1 cellular context compared by ENCODE assay signal in genomic region chr5:534743-535671, GRCh38.
TF ChIP-seq lines count a peak whose summit lies in the region.

No MANE protein-coding gene starts in this region.

TF ChIP-seq in H1, 55 proteins besides CTCF, POLR2A, EP300 and RAD21 (continued from another document):
- TF ChIP-seq, protein P1, sequence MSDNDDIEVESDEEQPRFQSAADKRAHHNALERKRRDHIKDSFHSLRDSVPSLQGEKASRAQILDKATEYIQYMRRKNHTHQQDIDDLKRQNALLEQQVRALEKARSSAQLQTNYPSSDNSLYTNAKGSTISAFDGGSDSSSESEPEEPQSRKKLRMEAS (IDR thresholded peaks at IDR 0.05) = no peak
- TF ChIP-seq TBP (IDR thresholded peaks at IDR 0.05; ENCODE audit: low read depth, low read length) (no peak), CBX8 (IDR thresholded peaks at IDR 0.05; ENCODE audit: borderline replicate concordance, low read depth, low read length) (no peak), YY1 (IDR thresholded peaks at IDR 0.05; ENCODE audit: low read depth, low read length) (no peak), RBBP5 (IDR thresholded peaks at IDR 0.05; ENCODE audit: borderline replicate concordance, low read depth, low read length) (no peak), TEAD4 (IDR thresholded peaks at IDR 0.05; ENCODE audit: low read depth, low read length) (no peak), ATF2 (IDR thresholded peaks at IDR 0.05; ENCODE audit: low read length) (no peak), EZH2 (IDR thresholded peaks at IDR 0.05; ENCODE audit: low read depth, low read length, severe bottlenecking) (no peak), TAF7 (optimal IDR thresholded peaks at IDR 0.05; ENCODE audit: borderline replicate concordance, low read depth, low read length) (no peak), KDM1A (IDR thresholded peaks at IDR 0.05; ENCODE audit: borderline replicate concordance, low read length) (no peak), GABPA (IDR thresholded peaks at IDR 0.05; ENCODE audit: borderline replicate concordance, insufficient read depth, low read length) (no peak), HDAC2 (IDR thresholded peaks at IDR 0.05; ENCODE audit: borderline replicate concordance in 1 of 2, low read depth in 2 of 2, low read length in 2 of 2) (no peak), TCF12 (IDR thresholded peaks at IDR 0.05; ENCODE audit: low read depth, low read length) (no peak), PHF8 (conservative IDR thresholded peaks at IDR 0.05; ENCODE audit: low read depth, low read length) (no peak), RFX5 (IDR thresholded peaks at IDR 0.05; ENCODE audit: borderline replicate concordance, low read depth, low read length) (no peak)
